ENCODE assay signal across 9 cellular contexts in the genomic region with DNA sequence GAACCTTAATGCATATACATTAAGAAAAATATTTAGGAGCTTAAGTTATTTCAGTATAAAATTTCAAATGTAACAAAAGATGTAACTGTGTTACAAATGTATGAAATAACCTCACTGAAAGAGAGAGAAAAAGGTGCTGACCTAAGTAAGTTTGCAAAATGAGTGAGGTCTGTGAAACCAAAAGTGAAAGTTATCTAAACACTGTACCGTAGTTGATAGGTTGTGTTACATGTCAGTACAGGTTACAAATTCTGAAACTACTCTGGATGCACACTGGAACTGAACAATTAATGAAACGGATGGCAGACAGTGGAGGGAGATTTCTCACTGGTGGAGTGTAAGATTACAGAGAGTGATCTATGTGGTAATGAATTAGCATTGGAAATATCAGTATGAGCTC.
A peak's percentile ranks its signal among the peaks of the same experiment; 100 is the strongest.
DNase-seq lines count a peak whose midpoint lies in the region; ATAC-seq and TF ChIP-seq lines count a peak whose summit lies in the region.
"Had no signal": no experiment of that assay in that cellular context is flagged by ENCODE, and none has a peak within 500 bp of the region (broad histone marks: within the 10 kb centered on the region; RNA-seq: fewer than 3 reads in every experiment).

No MANE protein-coding gene starts in this region.

- H3K36me3 ChIP-seq in parathyroid adenoma (ENCODE audit: control insufficient read depth, insufficient read depth, low read length) (no peaks in the 10 kb centered on the region), Caco-2 (ENCODE audit: control insufficient read depth, insufficient read depth, low read length) (no peaks in the 10 kb centered on the region)

- no peak overlapping the region for H3K9ac ChIP-seq in parathyroid adenoma

- DNase-seq in T-cell, result no peak
- DNase-seq in superior temporal gyrus (ENCODE audit: extremely low spot score), result no peak
- DNase-seq in Caco-2, result no peak
- DNase-seq in islet precursor cell, result no peak
- no peak for DNase-seq in SHP77 treated with DMSO at 0.1 percent for 48 hours (lab: John Stamatoyannopoulos, UW)
- DNase-seq: T1000 had no signal

- TF ChIP-seq CTCF in parathyroid adenoma (IDR thresholded peaks at IDR 0.05) (no peak), Caco-2 (IDR thresholded peaks at IDR 0.05; ENCODE audit: insufficient read depth in 1 of 2, low read depth in 1 of 2, low read length in 1 of 2, severe bottlenecking in 1 of 2, unreplicated experiment in 1 of 2) (no peak)

- no peaks in the 10 kb centered on the region for H3K27me3 Mint-ChIP-seq in T-cell
- no peaks in the 10 kb centered on the region for H3K27me3 Mint-ChIP-seq in Caco-2 (ENCODE audit: insufficient read depth, unreplicated experiment)

- ATAC-seq in GM19395 (IDR thresholded peaks at IDR 0.05; ENCODE audit: unreplicated experiment), result peak; percentile 77
- peak; percentile 88 for ATAC-seq in HG02970 (IDR thresholded peaks at IDR 0.05; ENCODE audit: low FRiP score, unreplicated experiment)
- ATAC-seq in T-cell (replicated peaks in 1 of 4), result no peak

- H3K4me3 ChIP-seq in parathyroid adenoma (ENCODE audit: low read depth, low read length), result no peak overlapping the region
- no peak overlapping the region for H3K4me3 ChIP-seq in Caco-2 (ENCODE audit: low read depth, low read length)

- no TSS peak for BruUV-seq in Caco-2 (replicated peaks; lab: Mats Ljungman, UMichigan)

- H3K4me1 Mint-ChIP-seq in T-cell (peaks cover 0 to 11% (median 3%) of the 10 kb centered on the region in 3 donors), Caco-2 (ENCODE audit: low read depth, unreplicated experiment) (no peaks in the 10 kb centered on the region)

- H3K36me3 Mint-ChIP-seq in T-cell (no peaks in the 10 kb centered on the region), Caco-2 (ENCODE audit: insufficient read depth, unreplicated experiment) (no peaks in the 10 kb centered on the region)

- no peaks in the 10 kb centered on the region for H3K79me2 ChIP-seq in parathyroid adenoma

- H3K4me1 ChIP-seq in parathyroid adenoma (no peaks in the 10 kb centered on the region), Caco-2 (no peaks in the 10 kb centered on the region)

- H3K4me3 Mint-ChIP-seq in T-cell, result peak overlapping the region in 2 of 3 donors; percentile 0 to 72
- no peak overlapping the region for H3K4me3 Mint-ChIP-seq in Caco-2 (ENCODE audit: unreplicated experiment)

- no peak overlapping the region for H3K27ac Mint-ChIP-seq in T-cell
- H3K27ac Mint-ChIP-seq in Caco-2 (ENCODE audit: unreplicated experiment), result no peak overlapping the region

- CTCF ChIA-PET in T-cell (lab: Charles Lee), result no interaction called here
- CTCF ChIA-PET in Caco-2 (lab: Charles Lee), result no interaction called here

- H3K27me3 ChIP-seq in parathyroid adenoma (ENCODE audit: control insufficient read depth, insufficient read depth, low read length) (no peaks in the 10 kb centered on the region), Caco-2 (replicated peaks; ENCODE audit: control insufficient read depth, insufficient read depth, low read length) (no peaks in the 10 kb centered on the region)

- H3K9me3 ChIP-seq in parathyroid adenoma (ENCODE audit: control insufficient read depth, low read length) (no peaks in the 10 kb centered on the region), Caco-2 (no peaks in the 10 kb centered on the region)

- POLR2A ChIA-PET in T-cell (lab: Charles Lee) (interaction anchor here in 1 of 2 donors (0.6 kb wide), 1 partner anchor 15 kb away, joined by 4 read pairs; no protein-coding TSS in a partner anchor), Caco-2 (lab: Charles Lee) (no interaction called here)

- peaks cover 3 to 16% (median 5%) of the 10 kb centered on the region in 3 donors for H3K9me3 Mint-ChIP-seq in T-cell
- no peaks in the 10 kb centered on the region for H3K9me3 Mint-ChIP-seq in Caco-2 (ENCODE audit: unreplicated experiment)

- intact Hi-C loops in Caco-2 (cut with micrococcal nuclease; ENCODE audit: unreplicated experiment), result no loop called here

- no peak overlapping the region for H3K27ac ChIP-seq in parathyroid adenoma

- peak overlapping the region; percentile 64 for H3K4me2 ChIP-seq in parathyroid adenoma (ENCODE audit: low read length)

- H2AFZ ChIP-seq in parathyroid adenoma, result no peak overlapping the region

Comparison
In these comparisons a context has a peak if more than half of its experiments do, and no peak if none do; other contexts are left out.
1. ATAC-seq: peak in GM19395 (single experiment) and HG02970 (single experiment); none in T-cell (0 of 4).